Comparison of ENCODE assay signal across 9 cellular contexts in the genomic region with DNA sequence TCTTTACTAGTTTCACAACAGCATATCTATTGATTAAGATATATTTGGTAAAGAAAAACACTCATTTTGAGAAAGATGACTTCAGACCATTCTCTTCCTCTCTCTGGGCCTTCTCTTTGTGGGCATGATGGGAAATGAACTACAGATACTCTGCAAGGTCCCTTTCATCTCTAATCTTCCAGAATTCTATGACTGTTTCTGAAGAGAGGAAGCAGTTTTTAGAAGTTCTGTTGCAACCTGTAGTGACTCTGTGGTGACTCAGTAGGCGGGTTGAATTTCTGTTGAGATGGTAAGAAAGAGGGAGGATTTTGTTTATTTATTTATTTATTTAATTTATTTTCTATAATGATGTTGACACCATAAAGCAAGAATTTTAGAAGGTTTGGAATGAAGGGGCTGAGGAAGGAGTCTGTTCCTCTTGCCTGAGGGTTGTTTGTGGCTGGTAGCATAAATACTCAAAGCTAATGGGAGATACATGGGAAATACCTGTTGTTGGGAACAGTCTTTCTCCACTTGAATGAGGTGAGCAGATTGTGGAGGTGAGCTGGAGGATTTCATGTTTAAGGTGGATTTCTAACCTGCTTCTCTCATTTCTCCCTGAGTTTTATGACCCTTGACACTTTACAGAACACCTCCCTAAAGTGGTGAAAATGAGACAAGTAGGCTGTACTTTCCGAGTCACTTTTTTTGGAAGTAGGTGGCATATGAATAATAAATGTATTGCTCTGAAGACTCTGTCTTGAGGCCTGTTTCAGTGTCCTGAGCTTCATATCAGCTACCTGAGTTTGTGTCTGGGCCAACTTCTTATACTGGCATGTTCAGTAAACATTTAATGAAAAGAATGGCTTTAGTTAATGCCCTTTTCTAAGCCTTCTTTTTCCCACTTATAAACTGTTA. TPM values are rescaled to one million over a fixed set of nuclear protein-coding genes. Genes with fewer than 3 reads are reported as not detected.
DNase-seq lines count a peak whose midpoint lies in the region; FAIRE-seq and TF ChIP-seq lines count a peak whose summit lies in the region.
"Had no signal": no experiment of that assay in that cellular context is flagged by ENCODE, and none has a peak within 500 bp of the region (broad histone marks: within the 10 kb centered on the region; RNA-seq: fewer than 3 reads in every experiment).

No MANE protein-coding gene starts in this region.

- H4K20me1 ChIP-seq in endothelial cell of umbilical vein (replicated peaks; ENCODE audit: control insufficient read depth, extremely low read depth, insufficient read depth, low read length) = no peaks in the 10 kb centered on the region

- no peak overlapping the region for H3K9ac ChIP-seq in endothelial cell of umbilical vein (replicated peaks; ENCODE audit: extremely low read depth, insufficient read depth, low read length)

- peak; percentile 71 for DNase-seq in activated naive CD4-positive, alpha-beta T cell treated with anti-CD3 and anti-CD28 coated beads for 36 hours
- DNase-seq in activated naive CD4-positive, alpha-beta T cell treated with Interleukin-2 at 50 U/mL for 16 hours = no peak
- DNase-seq in SKM-1 treated with dmso at 0.1 percent for 144 hours (lab: John Stamatoyannopoulos, UW; ENCODE audit: unreplicated experiment) = peak; percentile 84
- DNase-seq in endothelial cell of umbilical vein (ENCODE audit: low read depth, low spot score) = no peak
- no peak for DNase-seq in stomach
- DNase-seq in dermis blood vessel endothelial cell = no peak
- no peak for DNase-seq in NCI-H748 treated with DMSO at 0.1 percent for 48 hours (lab: John Stamatoyannopoulos, UW)
- DNase-seq in foreskin melanocyte = no peak

- CTCF ChIA-PET in activated naive CD4-positive, alpha-beta T cell treated with anti-CD3 and anti-CD28 coated beads for 36 hours (lab: Charles Lee) = interaction anchor here (0.9 to 3.1 kb wide), 5 partner anchors 15 to 212 kb away, joined by 3 to 15 read pairs (median 11); partner anchors contain the start of genes ACSS2, GGT7, GSS and MYH7B
- CTCF ChIA-PET in endothelial cell of umbilical vein (lab: Charles Lee) = interaction anchor here (1.6 kb wide), 1 partner anchor 64 kb away, joined by 4 read pairs; the partner anchor contains the start of genes GSS and MYH7B

- no peaks in the 10 kb centered on the region for H3K9me1 ChIP-seq in endothelial cell of umbilical vein (replicated peaks; ENCODE audit: control insufficient read depth, extremely low read depth, insufficient read depth, low read length)

- H3K27me3 Mint-ChIP-seq in activated naive CD4-positive, alpha-beta T cell treated with anti-CD3 and anti-CD28 coated beads for 36 hours (ENCODE audit: low read depth) = no peaks in the 10 kb centered on the region

- dilution Hi-C loops in endothelial cell of umbilical vein (cut with MboI; ENCODE audit: extremely low pct_ligation_motif_present, low sequenced_read_pairs) = no loop called here

- 47 to 68% (median 61%) methylated on average over 2 of the region's 2 CpGs for WGBS in stomach, 5 donors

- peaks cover 2% of the 10 kb centered on the region for H3K79me2 ChIP-seq in endothelial cell of umbilical vein (ENCODE audit: control insufficient read depth, insufficient read depth, low read length)

- no peak for TF ChIP-seq EP300 in stomach (IDR thresholded peaks at IDR 0.05)

- no peak overlapping the region for H3K4me3 ChIP-seq in endothelial cell of umbilical vein (replicated peaks in 1 of 3; ENCODE audit: insufficient read depth in 1 of 3, low read depth in 1 of 3, low read length in 3 of 3)
- H3K4me3 ChIP-seq in stomach = no peak overlapping the region

- intact Hi-C loops in activated naive CD4-positive, alpha-beta T cell treated with anti-CD3 and anti-CD28 coated beads for 36 hours (cut with micrococcal nuclease) = loop anchor here (1.0 to 5.0 kb wide), 6 partner anchors 8 to 771 kb away; partner anchors contain the start of genes ACSS2, CPNE1, GSS and MYH7B
- intact Hi-C loops in endothelial cell of umbilical vein (cut with micrococcal nuclease) = no loop called here
- intact Hi-C loops in stomach (cut with DNase I; ENCODE audit: low total_unique reads) = no loop called here

- H3K27me3 ChIP-seq in endothelial cell of umbilical vein (ENCODE audit: control insufficient read depth in 2 of 2, insufficient read depth in 2 of 2, low read length in 2 of 2) = no peaks in the 10 kb centered on the region
- no peaks in the 10 kb centered on the region for H3K27me3 ChIP-seq in stomach

- H3K27ac ChIP-seq in endothelial cell of umbilical vein (ENCODE audit: insufficient read depth, low read depth, low read length) (no peak overlapping the region), stomach (peak overlapping the region in 4 of 5 donors; percentile 7 to 57 (median 49))

- no peaks in the 10 kb centered on the region for H3K9me3 Mint-ChIP-seq in activated naive CD4-positive, alpha-beta T cell treated with anti-CD3 and anti-CD28 coated beads for 36 hours
- H3K9me3 Mint-ChIP-seq: nephron had no signal

- POLR2A ChIA-PET in endothelial cell of umbilical vein (lab: Charles Lee) = interaction anchor here (1.0 kb wide), 1 partner anchor 8 kb away, joined by 3 read pairs; no protein-coding TSS in a partner anchor

- H3K4me3 Mint-ChIP-seq in activated naive CD4-positive, alpha-beta T cell treated with anti-CD3 and anti-CD28 coated beads for 36 hours = peak overlapping the region; percentile 16
- H3K4me3 Mint-ChIP-seq: nephron had no signal

- TF ChIP-seq POLR2A in endothelial cell of umbilical vein (IDR thresholded peaks at IDR 0.05; ENCODE audit: low read depth, low read length) (no peak), stomach (IDR thresholded peaks at IDR 0.05) (no peak)

- H3K9me3 ChIP-seq in endothelial cell of umbilical vein (replicated peaks; ENCODE audit: control insufficient read depth, insufficient read depth, low read length) (no peaks in the 10 kb centered on the region), stomach (no peaks in the 10 kb centered on the region)

- H3K36me3 Mint-ChIP-seq in activated naive CD4-positive, alpha-beta T cell treated with anti-CD3 and anti-CD28 coated beads for 36 hours (ENCODE audit: low read depth) = peaks cover 5% of the 10 kb centered on the region

- TF ChIP-seq CTCF in endothelial cell of umbilical vein (IDR thresholded peaks at IDR 0.05; ENCODE audit: extremely low read depth in 1 of 2, insufficient read depth in 1 of 2, low read depth in 1 of 2, low read length in 2 of 2) = no peak
- TF ChIP-seq CTCF in stomach (IDR thresholded peaks at IDR 0.05) = no peak

- peaks cover 48% of the 10 kb centered on the region for H3K4me1 Mint-ChIP-seq in activated naive CD4-positive, alpha-beta T cell treated with anti-CD3 and anti-CD28 coated beads for 36 hours (ENCODE audit: low read depth)
- H3K4me1 Mint-ChIP-seq: nephron had no signal

- BruUV-seq in endothelial cell of umbilical vein (replicated peaks; lab: Mats Ljungman, UMichigan) = no TSS peak

- H2AFZ ChIP-seq in endothelial cell of umbilical vein (ENCODE audit: low read depth, low read length) = no peak overlapping the region

- H3K27ac Mint-ChIP-seq in activated naive CD4-positive, alpha-beta T cell treated with anti-CD3 and anti-CD28 coated beads for 36 hours = peak overlapping the region; percentile 87
- H3K27ac Mint-ChIP-seq: nephron had no signal

- H3K4me1 ChIP-seq in endothelial cell of umbilical vein (ENCODE audit: control insufficient read depth, extremely low read depth, insufficient read depth, low read length) = peaks cover 3% of the 10 kb centered on the region
- peaks cover 18 to 74% (median 48%) of the 10 kb centered on the region in 4 donors for H3K4me1 ChIP-seq in stomach

- peaks cover 0 to 2% of the 10 kb centered on the region in 2 experiments for H3K36me3 ChIP-seq in endothelial cell of umbilical vein (ENCODE audit: control insufficient read depth in 2 of 2, extremely low read depth in 1 of 2, insufficient read depth in 2 of 2, low read length in 2 of 2)
- peaks cover 0 to 4% (median 0%) of the 10 kb centered on the region in 4 donors for H3K36me3 ChIP-seq in stomach

- FAIRE-seq in endothelial cell of umbilical vein (lab: Jason Lieb, UNC) = peak; percentile 8

- no peak overlapping the region for H3K4me2 ChIP-seq in endothelial cell of umbilical vein (ENCODE audit: insufficient read depth, low read length)

TF ChIP-seq in endothelial cell of umbilical vein, 7 proteins besides CTCF, POLR2A, EP300 and RAD21:
- no peak for TF ChIP-seq MYC (IDR thresholded peaks at IDR 0.05; ENCODE audit: low read depth, low read length)
- TF ChIP-seq FOS (IDR thresholded peaks at IDR 0.05; ENCODE audit: borderline replicate concordance, insufficient read depth, low read length) = peak; percentile 40

RNA-seq across cellular contexts. Expression of gene ACSS2, which starts 15.0 kb away (rescaled TPM):
- total RNA-seq in activated naive CD4-positive, alpha-beta T cell treated with anti-CD3 and anti-CD28 coated beads for 36 hours = 10 to 100 TPM; 71.3 to 73.6 TPM
- 40.7 and 48.5 TPM in 2 replicates for total RNA-seq in endothelial cell of umbilical vein
- polyA plus RNA-seq in endothelial cell of umbilical vein = 41.8 and 42.3 TPM in 2 replicates
- 31.3 and 32.0 TPM in 2 replicates for polyA plus RNA-seq in endothelial cell of umbilical vein (2011; cell fraction: cytosol; rRNA removed)
- polyA plus RNA-seq in endothelial cell of umbilical vein (2011; cell fraction: nucleus; rRNA removed) = 77.7 and 83.6 TPM in 2 replicates
- 27.2 and 33.8 TPM in 2 replicates for polyA plus RNA-seq in endothelial cell of umbilical vein (2012)
- 96.0 and 109 TPM in 2 replicates for polyA minus RNA-seq in endothelial cell of umbilical vein
- 46.2 TPM for polyA minus RNA-seq in endothelial cell of umbilical vein (2011; cell fraction: cytosol; rRNA and poly(A)+ RNA removed)
- polyA minus RNA-seq in endothelial cell of umbilical vein (2011; cell fraction: nucleus; rRNA and poly(A)+ RNA removed) = 23.5 and 26.7 TPM in 2 replicates
- 1,000 to 10,000 TPM in 1 of 5 donors, 100 to 1,000 TPM in 3, 10 to 100 TPM in 1; 98.8 to 1,709 (median 162) TPM for total RNA-seq in stomach
- 100 to 1,000 TPM in 1 of 3 donors, 10 to 100 TPM in 2; 59.0 to 120 (median 68.5) TPM for polyA plus RNA-seq in stomach
- 72.3 and 102 TPM in 2 replicates for total RNA-seq in dermis blood vessel endothelial cell

RNA-seq across cellular contexts. Expression of gene GGT7, which starts 18.8 kb away (rescaled TPM):
- 10 to 100 TPM; 14.8 to 15.0 TPM for total RNA-seq in activated naive CD4-positive, alpha-beta T cell treated with anti-CD3 and anti-CD28 coated beads for 36 hours
- total RNA-seq in endothelial cell of umbilical vein (4.7 and 5.0 TPM in 2 replicates), stomach (10 to 100 TPM; 10.5 to 29.0 (median 19.2) TPM), dermis blood vessel endothelial cell (4.4 and 7.3 TPM in 2 replicates)
- polyA plus RNA-seq in endothelial cell of umbilical vein (3.9 and 4.1 TPM in 2 replicates), stomach (10 to 100 TPM in 1 of 3 donors, 1 to 10 TPM in 2; 4.1 to 12.8 (median 8.4) TPM)
- polyA plus RNA-seq in endothelial cell of umbilical vein (2011; cell fraction: cytosol; rRNA removed) = 1.6 and 1.7 TPM in 2 replicates
- polyA plus RNA-seq in endothelial cell of umbilical vein (2011; cell fraction: nucleus; rRNA removed) = 9.2 and 12.3 TPM in 2 replicates
- polyA plus RNA-seq in endothelial cell of umbilical vein (2012) = 1.7 and 1.8 TPM in 2 replicates
- 1.7 and 2.9 TPM in 2 replicates for polyA minus RNA-seq in endothelial cell of umbilical vein
- not detected for polyA minus RNA-seq in endothelial cell of umbilical vein (2011; cell fraction: cytosol; rRNA and poly(A)+ RNA removed)
- 2.7 and 5.3 TPM in 2 replicates for polyA minus RNA-seq in endothelial cell of umbilical vein (2011; cell fraction: nucleus; rRNA and poly(A)+ RNA removed)

Comparison
In these comparisons a context has a peak if more than half of its experiments do, and no peak if none do; other contexts are left out.
1. DNase-seq: peak in activated naive CD4-positive, alpha-beta T cell treated with anti-CD3 and anti-CD28 coated beads for 36 hours (single experiment) and SKM-1 treated with dmso at 0.1 percent for 144 hours (single experiment); none in activated naive CD4-positive, alpha-beta T cell treated with Interleukin-2 at 50 U/mL for 16 hours (single experiment), endothelial cell of umbilical vein (single experiment), stomach (single experiment), dermis blood vessel endothelial cell (single experiment), NCI-H748 treated with DMSO at 0.1 percent for 48 hours (single experiment) and foreskin melanocyte (single experiment).